ENCODE assay signal across 9 cellular contexts in genomic region chr3:48123346-48123745, GRCh38.
"Had no signal": no experiment of that assay in that cellular context is flagged by ENCODE, and none has a peak within 500 bp of the region (broad histone marks: within the 10 kb centered on the region; RNA-seq: fewer than 3 reads in every experiment).

No MANE protein-coding gene starts in this region.

- H3K27ac Mint-ChIP-seq: HFFc6 had no signal

- H3K4me3 ChIP-seq: HAP-1, K562 had no signal

- DNase-seq: GOT3, H7, HFFc6, IMR-90, KG1 had no signal

- H3K27ac ChIP-seq: HL-60 had no signal

- H3K4me3 Mint-ChIP-seq: HFFc6 had no signal

- H3K36me3 ChIP-seq: HAP-1 had no signal

- H3K9me3 Mint-ChIP-seq: HFFc6 had no signal

- H3K4me1 ChIP-seq: HAP-1 had no signal

- ATAC-seq: HCT116, K562 had no signal

- H3K9me3 ChIP-seq: HAP-1 had no signal
